ENCODE assay signal across 8 cellular contexts in the genomic region with DNA sequence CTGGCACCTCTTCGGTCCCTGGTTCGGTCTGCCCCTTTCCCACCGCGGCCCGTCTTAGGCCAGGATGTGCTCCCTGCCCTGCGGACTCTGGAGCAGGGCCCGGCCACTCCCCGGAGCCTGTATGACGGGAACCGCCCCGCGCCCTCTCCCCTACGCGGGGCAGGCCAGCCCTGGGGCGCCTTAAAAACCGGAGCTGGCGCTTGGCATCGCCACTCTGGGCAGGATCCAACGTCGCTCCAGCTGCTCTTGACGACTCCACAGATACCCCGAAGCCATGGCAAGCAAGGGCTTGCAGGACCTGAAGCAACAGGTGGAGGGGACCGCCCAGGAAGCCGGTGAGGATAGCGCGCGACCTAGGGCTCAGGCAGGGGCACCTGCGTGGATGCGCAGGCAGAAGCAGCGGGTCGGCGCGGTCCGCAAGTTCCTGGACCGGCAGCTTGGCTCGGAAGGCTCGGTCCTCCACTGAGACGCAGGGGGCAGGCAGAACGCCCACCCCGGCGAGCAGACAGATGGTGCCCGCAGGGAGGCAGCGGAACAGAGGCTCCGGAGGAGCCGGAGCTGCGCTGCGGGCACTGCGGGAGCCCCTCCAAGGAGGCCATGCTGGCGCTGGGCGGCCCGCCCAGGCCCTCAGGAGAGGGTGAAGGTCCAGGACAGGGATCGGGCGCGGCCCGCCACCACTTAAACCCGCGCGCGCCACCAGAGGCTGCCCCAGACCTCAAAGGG. TPM values are rescaled to one million over a fixed set of nuclear protein-coding genes. Genes with fewer than 3 reads are reported as not detected.
DNase-seq lines count a peak whose midpoint lies in the region; ATAC-seq and TF ChIP-seq lines count a peak whose summit lies in the region.

A gene (plus strand): TSS at position 212 of the 723 bp plus-strand sequence. CDS start 63 bp downstream, at position 275.

- peaks cover 11 to 22% of the 10 kb centered on the region in 2 donors for H3K4me1 ChIP-seq in breast epithelium
- H3K4me1 ChIP-seq in liver (ENCODE audit: control insufficient read depth in 4 of 4, insufficient read depth in 4 of 4, low read length in 3 of 4), result peaks cover 0 to 40% (median 17%) of the 10 kb centered on the region in 4 donors
- peaks cover 0 to 72% (median 61%) of the 10 kb centered on the region in 4 donors for H3K4me1 ChIP-seq in tibial artery

- peak within 1 kb of the TSS; percentile 70 to 77 (median 75) for H3K4me3 ChIP-seq in breast epithelium
- peak within 1 kb of the TSS; percentile 44 to 67 (median 48) for H3K4me3 ChIP-seq in liver (ENCODE audit: low read depth in 1 of 3, low read length in 3 of 3)
- H3K4me3 ChIP-seq in tibial artery, result peak within 1 kb of the TSS; percentile 79 to 92

- no peak within 1 kb of the TSS for H3K4me3 Mint-ChIP-seq in activated CD4-positive, alpha-beta T cell treated with anti-CD3 and anti-CD28 coated beads, Interleukin-2, amount 10 ng/mL, durations not matched to agents 24 days and 14 days

- no peak within 1 kb of the TSS for H3K27ac Mint-ChIP-seq in activated CD4-positive, alpha-beta T cell treated with anti-CD3 and anti-CD28 coated beads, Interleukin-2, amount 10 ng/mL, durations not matched to agents 24 days and 14 days

- no peak for ATAC-seq in GM18519 (IDR thresholded peaks at IDR 0.05; ENCODE audit: low FRiP score, unreplicated experiment)
- ATAC-seq in HG03469 (IDR thresholded peaks at IDR 0.05; ENCODE audit: unreplicated experiment), result no peak

- no peaks in the 10 kb centered on the region for H3K27me3 ChIP-seq in breast epithelium
- no peaks in the 10 kb centered on the region for H3K27me3 ChIP-seq in liver (ENCODE audit: control insufficient read depth in 4 of 4, insufficient read depth in 4 of 4, low read length in 3 of 4)
- no peaks in the 10 kb centered on the region for H3K27me3 ChIP-seq in tibial artery

- H3K9ac ChIP-seq in liver (ENCODE audit: low read depth in 1 of 2, low read length in 2 of 2), result peak within 1 kb of the TSS in 1 of 2 donors; percentile 38

- DNase-seq in activated CD4-positive, alpha-beta T cell treated with anti-CD3 and anti-CD28 coated beads, Interleukin-2, amount 50 U/mL, for 1 hour, result peak; percentile 16
- DNase-seq in activated CD4-positive, alpha-beta T cell treated with anti-CD3 and anti-CD28 coated beads, Interleukin-2, amount 10 ng/mL, durations not matched to agents 24 days and 14 days, result no peak
- peak in 1 of 2 donors; percentile 79 for DNase-seq in breast epithelium (ENCODE audit: low spot score in 2 of 2)
- DNase-seq in tibial artery, result peak; percentile 82 to 94
- DNase-seq in T-helper 2 cell, result no peak

- H3K36me3 ChIP-seq in breast epithelium, result no peaks in the 10 kb centered on the region
- H3K36me3 ChIP-seq in liver (ENCODE audit: control insufficient read depth in 4 of 4, insufficient read depth in 3 of 4, low read depth in 1 of 4, low read length in 3 of 4), result no peaks in the 10 kb centered on the region
- H3K36me3 ChIP-seq in tibial artery, result peaks cover 0 to 4% (median 0%) of the 10 kb centered on the region in 3 donors

- H3K27ac ChIP-seq in breast epithelium (peak within 1 kb of the TSS; percentile 99 to 100), liver (ENCODE audit: low read depth in 1 of 2, low read length in 2 of 2) (no peak within 1 kb of the TSS), tibial artery (peak within 1 kb of the TSS; percentile 99 to 100)

- no peaks in the 10 kb centered on the region for H3K9me3 ChIP-seq in breast epithelium
- H3K9me3 ChIP-seq in liver (ENCODE audit: control insufficient read depth in 4 of 4, low read length in 3 of 4), result no peaks in the 10 kb centered on the region
- H3K9me3 ChIP-seq in tibial artery, result no peaks in the 10 kb centered on the region

- H3K27me3 Mint-ChIP-seq in activated CD4-positive, alpha-beta T cell treated with anti-CD3 and anti-CD28 coated beads, Interleukin-2, amount 10 ng/mL, durations not matched to agents 24 days and 14 days, result peaks cover 34% of the 10 kb centered on the region

- 11% methylated on average over 59 of the region's 59 CpGs for WGBS in liver

- H3K9me3 Mint-ChIP-seq in activated CD4-positive, alpha-beta T cell treated with anti-CD3 and anti-CD28 coated beads, Interleukin-2, amount 10 ng/mL, durations not matched to agents 24 days and 14 days, result no peaks in the 10 kb centered on the region

- TF ChIP-seq CTCF in breast epithelium (IDR thresholded peaks at IDR 0.05), result no peak
- TF ChIP-seq CTCF in liver (IDR thresholded peaks at IDR 0.05; ENCODE audit: low read depth, low read length, missing input control), result no peak
- no peak for TF ChIP-seq CTCF in tibial artery (IDR thresholded peaks at IDR 0.05)

- intact Hi-C loops in activated CD4-positive, alpha-beta T cell treated with anti-CD3 and anti-CD28 coated beads, Interleukin-2, amount 10 ng/mL, durations not matched to agents 24 days and 14 days (cut with micrococcal nuclease), result no loop called here
- intact Hi-C loops in breast epithelium (cut with DNase I; ENCODE audit: low total_unique reads), result no loop called here
- intact Hi-C loops in tibial artery (cut with DNase I; ENCODE audit: low total_unique reads), result loop anchor here (10.0 kb wide), 1 partner anchor 126 kb away; a partner anchor contains a TSS

- no peak for TF ChIP-seq RAD21 in liver (IDR thresholded peaks at IDR 0.05)

- no peak for TF ChIP-seq POLR2A in breast epithelium (IDR thresholded peaks at IDR 0.05)

- peaks cover 23% of the 10 kb centered on the region for H3K4me1 Mint-ChIP-seq in activated CD4-positive, alpha-beta T cell treated with anti-CD3 and anti-CD28 coated beads, Interleukin-2, amount 10 ng/mL, durations not matched to agents 24 days and 14 days

- no peaks in the 10 kb centered on the region for H3K36me3 Mint-ChIP-seq in activated CD4-positive, alpha-beta T cell treated with anti-CD3 and anti-CD28 coated beads, Interleukin-2, amount 10 ng/mL, durations not matched to agents 24 days and 14 days (ENCODE audit: low read depth)

TF ChIP-seq in liver, 16 proteins besides CTCF, POLR2A, EP300 and RAD21:
- no peak for TF ChIP-seq FOXA2 (IDR thresholded peaks at IDR 0.05)
- no peak for TF ChIP-seq FOXA1 (IDR thresholded peaks at IDR 0.05)
- TF ChIP-seq TAF1 (conservative IDR thresholded peaks at IDR 0.05), result no peak
- TF ChIP-seq HNF4A (conservative IDR thresholded peaks at IDR 0.05), result peak; percentile 43 to 48
- peak; percentile 54 for TF ChIP-seq SP1 (IDR thresholded peaks at IDR 0.05)

RNA-seq across cellular contexts. Expression of the gene that starts here (rescaled TPM):
- not detected in 2 replicates for total RNA-seq in activated CD4-positive, alpha-beta T cell treated with anti-CD3 and anti-CD28 coated beads, Interleukin-2, amount 10 ng/mL, durations not matched to agents 24 days and 14 days
- 1,000 to 10,000 TPM in 1 of 3 donors, 100 to 1,000 TPM in 2; 204 to 1,074 (median 288) TPM for total RNA-seq in breast epithelium
- 10 to 100 TPM in 1 of 2 donors, under 1 TPM in 1; 0.61 to 17.1 TPM for total RNA-seq in liver
- polyA plus RNA-seq in liver, result 10 to 100 TPM; 54.5 to 96.3 TPM

Comparison
In these comparisons a context has a peak if more than half of its experiments do, and no peak if none do; other contexts are left out.
1. RNA of the gene that starts here (total RNA-seq): 204 to 1,074 TPM in breast epithelium; 0.61 to 17.1 TPM in liver and not detected in activated CD4-positive, alpha-beta T cell treated with anti-CD3 and anti-CD28 coated beads, Interleukin-2, amount 10 ng/mL, durations not matched to agents 24 days and 14 days; every median in the first group is over 10 times any median in the second.
2. DNase-seq: peak in activated CD4-positive, alpha-beta T cell treated with anti-CD3 and anti-CD28 coated beads, Interleukin-2, amount 50 U/mL, for 1 hour (single experiment) and tibial artery (2 of 2); none in activated CD4-positive, alpha-beta T cell treated with anti-CD3 and anti-CD28 coated beads, Interleukin-2, amount 10 ng/mL, durations not matched to agents 24 days and 14 days (single experiment) and T-helper 2 cell (0 of 5).
3. H3K27ac ChIP-seq: peak in breast epithelium (2 of 2) and tibial artery (2 of 2); none in liver (0 of 2).
4. Peak in every context shown above with its lines, with median percentiles within 50 percentile points of each other: H3K4me3 ChIP-seq.